In genomic region chr20:667351-668034, GRCh38 we compare ENCODE assay signal across 8 cellular contexts. TPM values are rescaled to one million over a fixed set of nuclear protein-coding genes. Genes with fewer than 3 reads are reported as not detected.
A peak's percentile ranks its signal among the peaks of the same experiment; 100 is the strongest.
DNase-seq lines count a peak whose midpoint lies in the region; ATAC-seq and TF ChIP-seq lines count a peak whose summit lies in the region.

No MANE protein-coding gene starts in this region.

- H3K4me1 ChIP-seq in PC-3 (ENCODE audit: insufficient read depth, low read length), result no peaks in the 10 kb centered on the region
- H3K4me1 ChIP-seq in cardiac muscle cell (ENCODE audit: low read depth), result peaks cover 20% of the 10 kb centered on the region
- H3K4me1 ChIP-seq in smooth muscle cell (ENCODE audit: low read depth), result no peaks in the 10 kb centered on the region

- H3K9me2 ChIP-seq in PC-3 (replicated peaks; ENCODE audit: low read length), result no peaks in the 10 kb centered on the region

- DNase-seq in SIG-M5 treated with dmso at 0.1 percent for 504 hours (lab: John Stamatoyannopoulos, UW; ENCODE audit: unreplicated experiment) (peak; percentile 39), SIG-M5 (lab: John Stamatoyannopoulos, UW) (no peak), PC-3 (peak; percentile 54), activated gamma-delta T cell (lab: John Stamatoyannopoulos, UW) (peak; percentile 27), cardiac muscle cell (ENCODE audit: low read depth in 1 of 2, low spot score in 1 of 2) (peak; percentile 46 to 66), smooth muscle cell (lab: John Stamatoyannopoulos, UW; ENCODE audit: unreplicated experiment) (peak; percentile 6), NCI-H2081 treated with DMSO at 0.1 percent for 48 hours (lab: John Stamatoyannopoulos, UW) (no peak), SKM-1 (lab: John Stamatoyannopoulos, UW; ENCODE audit: unreplicated experiment) (no peak)

- ATAC-seq in PC-3, result peak; percentile 53; the same call in 1 of the 2 replicates

- H3K9me3 ChIP-seq in PC-3 (ENCODE audit: low read length) (no peaks in the 10 kb centered on the region), cardiac muscle cell (ENCODE audit: low read depth) (no peaks in the 10 kb centered on the region), smooth muscle cell (replicated peaks; ENCODE audit: low read depth) (no peaks in the 10 kb centered on the region)

- H2AFZ ChIP-seq in PC-3 (ENCODE audit: low read length), result no peak overlapping the region
- H2AFZ ChIP-seq in smooth muscle cell (ENCODE audit: low read depth), result no peak overlapping the region

- H3K79me2 ChIP-seq in PC-3 (ENCODE audit: low read length), result no peaks in the 10 kb centered on the region
- no peaks in the 10 kb centered on the region for H3K79me2 ChIP-seq in smooth muscle cell (ENCODE audit: low read depth)

- no peak overlapping the region for H3K9ac ChIP-seq in PC-3 (ENCODE audit: low read length)
- H3K9ac ChIP-seq in smooth muscle cell (ENCODE audit: low read depth), result no peak overlapping the region

- CTCF ChIA-PET in PC-3 (lab: Charles Lee), result interaction anchor here (0.6 to 1.0 kb wide), 3 partner anchors 10 to 101 kb away, joined by 4 to 6 read pairs (median 4); partner anchors contain the start of gene SLC52A3

- no peaks in the 10 kb centered on the region for H3K36me3 ChIP-seq in PC-3 (ENCODE audit: low read depth, low read length)
- no peaks in the 10 kb centered on the region for H3K36me3 ChIP-seq in cardiac muscle cell
- no peaks in the 10 kb centered on the region for H3K36me3 ChIP-seq in smooth muscle cell (ENCODE audit: low read depth)

- WGBS in smooth muscle cell (ENCODE audit: low lambda C conversion rate), result 34% methylated on average over 9 of the region's 9 CpGs

- intact Hi-C loops in PC-3 (cut with micrococcal nuclease), result no loop called here

- no TSS peak for BruUV-seq in PC-3 (replicated peaks; lab: Mats Ljungman, UMichigan)

- H3K27me3 ChIP-seq in PC-3 (ENCODE audit: low read length), result peaks cover 64% of the 10 kb centered on the region
- peaks cover 4% of the 10 kb centered on the region for H3K27me3 ChIP-seq in cardiac muscle cell
- H3K27me3 ChIP-seq in smooth muscle cell (ENCODE audit: low read depth), result peaks cover 31% of the 10 kb centered on the region

- TF ChIP-seq CTCF in PC-3 (conservative IDR thresholded peaks at IDR 0.05; ENCODE audit: low read depth, low read length), result peak; percentile 96
- TF ChIP-seq CTCF in cardiac muscle cell (IDR thresholded peaks at IDR 0.05; ENCODE audit: low read depth, low read length), result peak; percentile 95
- peak; percentile 86 for TF ChIP-seq CTCF in smooth muscle cell (IDR thresholded peaks at IDR 0.05; ENCODE audit: borderline replicate concordance, insufficient read depth, poor library complexity, severe bottlenecking)

- POLR2A ChIA-PET in PC-3 (lab: Charles Lee; ENCODE audit: unreplicated experiment), result no interaction called here

- H3K4me3 ChIP-seq in PC-3 (ENCODE audit: low read length) (no peak overlapping the region), cardiac muscle cell (no peak overlapping the region), smooth muscle cell (no peak overlapping the region)

- no peaks in the 10 kb centered on the region for H4K20me1 ChIP-seq in PC-3 (ENCODE audit: low read length)
- H4K20me1 ChIP-seq in smooth muscle cell (ENCODE audit: low read depth), result no peaks in the 10 kb centered on the region

- H3K4me2 ChIP-seq in PC-3 (ENCODE audit: low read length) (no peak overlapping the region), smooth muscle cell (no peak overlapping the region)

- H3F3A ChIP-seq in PC-3 (ENCODE audit: low read length, unreplicated experiment), result no peaks in the 10 kb centered on the region
- H3F3A ChIP-seq in smooth muscle cell (ENCODE audit: low read depth), result no peaks in the 10 kb centered on the region

- no peak overlapping the region for H3K27ac ChIP-seq in PC-3 (ENCODE audit: low read length)
- H3K27ac ChIP-seq in cardiac muscle cell, result no peak overlapping the region
- no peak overlapping the region for H3K27ac ChIP-seq in smooth muscle cell (ENCODE audit: low read depth)

RNA-seq across cellular contexts. Expression of gene SCRT2, which starts 8.1 kb away (rescaled TPM):
- total RNA-seq in PC-3 (2014; rRNA removed) (not detected in 2 replicates), cardiac muscle cell (not detected in 2 replicates), smooth muscle cell (not detected in 2 replicates)
- polyA plus RNA-seq in cardiac muscle cell (not detected in 2 replicates), smooth muscle cell (not detected in 2 replicates)

RNA-seq across cellular contexts. Expression of gene SRXN1, which starts 14.5 kb away (rescaled TPM):
- total RNA-seq in PC-3 (2014; rRNA removed) (99.3 and 105 TPM in 2 replicates), cardiac muscle cell (19.4 and 21.6 TPM in 2 replicates), smooth muscle cell (24.3 and 27.2 TPM in 2 replicates)
- polyA plus RNA-seq in cardiac muscle cell (21.4 and 26.0 TPM in 2 replicates), smooth muscle cell (26.9 and 32.2 TPM in 2 replicates)

RNA-seq across cellular contexts. Expression of gene TCF15, which starts 57.4 kb away (rescaled TPM):
- total RNA-seq in PC-3 (2014; rRNA removed), result 0.40 and 0.98 TPM in 2 replicates
- total RNA-seq in cardiac muscle cell, result 0.11 and 0.86 TPM in 2 replicates
- 2.4 and 3.0 TPM in 2 replicates for polyA plus RNA-seq in cardiac muscle cell
- not detected in 2 replicates for total RNA-seq in smooth muscle cell
- 0.37 TPM in 1 of 2 replicates, not detected in the other for polyA plus RNA-seq in smooth muscle cell

Comparison
In these comparisons a context has a peak if more than half of its experiments do, and no peak if none do; other contexts are left out.
1. DNase-seq: peak in SIG-M5 treated with dmso at 0.1 percent for 504 hours (single experiment), PC-3 (single experiment), activated gamma-delta T cell (single experiment), cardiac muscle cell (2 of 2) and smooth muscle cell (single experiment); none in SIG-M5 (single experiment), NCI-H2081 treated with DMSO at 0.1 percent for 48 hours (single experiment) and SKM-1 (single experiment).
2. Peak in every context shown above with its lines, with median percentiles within 50 percentile points of each other: CTCF ChIP-seq.